ENCODE assay signal across 8 cellular contexts in genomic region chr10:75401569-75402485, GRCh38. TPM values are rescaled to one million over a fixed set of nuclear protein-coding genes. Genes with fewer than 3 reads are reported as not detected.
DNase-seq lines count a peak whose midpoint lies in the region; ATAC-seq and TF ChIP-seq lines count a peak whose summit lies in the region.

Gene ZNF503, minus strand, starts transcription at chr10:75401764. Its CDS starts 345 bp downstream, at chr10:75401419.

- H3K4me2 ChIP-seq in fibroblast of lung (ENCODE audit: extremely low read depth, insufficient read depth, low read length): peak within 1 kb of the TSS; percentile 97

- no peak within 1 kb of the TSS for H3K27ac Mint-ChIP-seq in activated CD8-positive, alpha-beta memory T cell treated with anti-CD3 and anti-CD28 coated beads, Interleukin-2, amount 10 ng/mL, durations not matched to agents 7 days and 5 days

- ATAC-seq in GM18868 (IDR thresholded peaks at IDR 0.05; ENCODE audit: unreplicated experiment) (peak; percentile 70), HG03159 (IDR thresholded peaks at IDR 0.05; ENCODE audit: unreplicated experiment) (peak; percentile 55)
- ATAC-seq in activated CD8-positive, alpha-beta memory T cell treated with anti-CD3 and anti-CD28 coated beads, Interleukin-2, amount 10 ng/mL, durations not matched to agents 7 days and 5 days: peak; percentile 54

- intact Hi-C loops in tibial artery (cut with DNase I; ENCODE audit: low total_unique reads): loop anchor here (5.0 kb wide), 1 partner anchor 260 kb away; no protein-coding TSS in a partner anchor

- peaks cover 2% of the 10 kb centered on the region for H3K4me1 ChIP-seq in fibroblast of lung (ENCODE audit: control insufficient read depth, extremely low read depth, insufficient read depth, low read length)
- peaks cover 43% of the 10 kb centered on the region for H3K4me1 ChIP-seq in mucosa of stomach (ENCODE audit: control insufficient read depth, insufficient read depth, low read length)
- peaks cover 0 to 31% (median 27%) of the 10 kb centered on the region in 4 donors for H3K4me1 ChIP-seq in tibial artery

- DNase-seq in Ammon's horn (ENCODE audit: low spot score): peak; percentile 97
- DNase-seq in NCI-H2227 (lab: John Stamatoyannopoulos, UW; ENCODE audit: unreplicated experiment): peak; percentile 95
- peak; percentile 67 for DNase-seq in activated CD8-positive, alpha-beta memory T cell treated with anti-CD3 and anti-CD28 coated beads, Interleukin-2, amount 10 ng/mL, durations not matched to agents 7 days and 5 days
- DNase-seq in fibroblast of lung (ENCODE audit: low read depth in 2 of 2): peak; percentile 98 to 99
- peak; percentile 98 to 99 for DNase-seq in tibial artery

- no peaks in the 10 kb centered on the region for H3K9me3 ChIP-seq in fibroblast of lung (ENCODE audit: control insufficient read depth, insufficient read depth, low read depth, low read length)
- no peaks in the 10 kb centered on the region for H3K9me3 ChIP-seq in mucosa of stomach (ENCODE audit: control insufficient read depth, low read length)
- H3K9me3 ChIP-seq in tibial artery: no peaks in the 10 kb centered on the region

- peak within 1 kb of the TSS; percentile 72 for H3K4me3 Mint-ChIP-seq in activated CD8-positive, alpha-beta memory T cell treated with anti-CD3 and anti-CD28 coated beads, Interleukin-2, amount 10 ng/mL, durations not matched to agents 7 days and 5 days

- peak within 1 kb of the TSS; percentile 95 for H3K27ac ChIP-seq in fibroblast of lung (ENCODE audit: insufficient read depth, low read length)
- H3K27ac ChIP-seq in tibial artery: peak within 1 kb of the TSS; percentile 93 to 97

- H3K27me3 Mint-ChIP-seq in activated CD8-positive, alpha-beta memory T cell treated with anti-CD3 and anti-CD28 coated beads, Interleukin-2, amount 10 ng/mL, durations not matched to agents 7 days and 5 days: peaks cover 75% of the 10 kb centered on the region

- CTCF ChIA-PET in activated CD8-positive, alpha-beta memory T cell treated with anti-CD3 and anti-CD28 coated beads, Interleukin-2, amount 10 ng/mL, durations not matched to agents 7 days and 5 days (lab: Charles Lee): interaction anchor here (0.5 to 1.8 kb wide), 3 partner anchors 28 to 1048 kb away, joined by 3 to 7 read pairs (median 3); no protein-coding TSS in a partner anchor

- no peaks in the 10 kb centered on the region for H4K20me1 ChIP-seq in fibroblast of lung (ENCODE audit: control insufficient read depth, extremely low read depth, insufficient read depth, low read length)

- H3K79me2 ChIP-seq in fibroblast of lung (ENCODE audit: control insufficient read depth, insufficient read depth, low read length): peaks cover 39% of the 10 kb centered on the region

- H2AFZ ChIP-seq in fibroblast of lung (ENCODE audit: low read length): peak within 1 kb of the TSS; percentile 92

- H3K36me3 ChIP-seq in fibroblast of lung (ENCODE audit: control insufficient read depth, insufficient read depth, low read length) (peaks cover 7% of the 10 kb centered on the region), mucosa of stomach (ENCODE audit: control insufficient read depth, insufficient read depth, low read length) (no peaks in the 10 kb centered on the region), tibial artery (peaks cover 15 to 25% (median 20%) of the 10 kb centered on the region in 3 donors)

- TF ChIP-seq CTCF in fibroblast of lung (conservative IDR thresholded peaks at IDR 0.05 in 1 of 2, IDR thresholded peaks at IDR 0.05 in 1 of 2; ENCODE audit: low read depth in 1 of 2, low read length in 2 of 2) (peak; percentile 14 to 31), tibial artery (IDR thresholded peaks at IDR 0.05) (peak; percentile 25 to 53)

- H3K36me3 Mint-ChIP-seq in activated CD8-positive, alpha-beta memory T cell treated with anti-CD3 and anti-CD28 coated beads, Interleukin-2, amount 10 ng/mL, durations not matched to agents 7 days and 5 days: no peaks in the 10 kb centered on the region

- peaks cover 25% of the 10 kb centered on the region for H3K4me1 Mint-ChIP-seq in activated CD8-positive, alpha-beta memory T cell treated with anti-CD3 and anti-CD28 coated beads, Interleukin-2, amount 10 ng/mL, durations not matched to agents 7 days and 5 days

- H3K9ac ChIP-seq in fibroblast of lung (ENCODE audit: insufficient read depth, low read length) (peak within 1 kb of the TSS; percentile 84), mucosa of stomach (ENCODE audit: low read length) (peak within 1 kb of the TSS; percentile 86)

- no peaks in the 10 kb centered on the region for H3K27me3 ChIP-seq in fibroblast of lung (ENCODE audit: control insufficient read depth, insufficient read depth, low read length)
- peaks cover 46% of the 10 kb centered on the region for H3K27me3 ChIP-seq in mucosa of stomach (ENCODE audit: control insufficient read depth, insufficient read depth, low read length)
- H3K27me3 ChIP-seq in tibial artery: no peaks in the 10 kb centered on the region

- H3K4me3 ChIP-seq in fibroblast of lung (replicated peaks in 1 of 4; ENCODE audit: control extremely low read depth in 1 of 4, insufficient read depth in 1 of 4, low read depth in 3 of 4, low read length in 4 of 4) (peak within 1 kb of the TSS; percentile 79 to 98 (median 92)), mucosa of stomach (ENCODE audit: low read length) (peak within 1 kb of the TSS; percentile 84), tibial artery (peak within 1 kb of the TSS; percentile 88 to 92)

- no peaks in the 10 kb centered on the region for H3K9me3 Mint-ChIP-seq in activated CD8-positive, alpha-beta memory T cell treated with anti-CD3 and anti-CD28 coated beads, Interleukin-2, amount 10 ng/mL, durations not matched to agents 7 days and 5 days (ENCODE audit: low read depth)

RNA-seq across cellular contexts. Expression of gene ZNF503, which starts in this region (rescaled TPM):
- total RNA-seq in activated CD8-positive, alpha-beta memory T cell treated with anti-CD3 and anti-CD28 coated beads, Interleukin-2, amount 10 ng/mL, durations not matched to agents 7 days and 5 days: under 1 TPM; 0.35 to 0.80 TPM
- total RNA-seq in fibroblast of lung: 7.1 and 8.2 TPM in 2 replicates
- polyA plus RNA-seq in fibroblast of lung: 3.4 and 4.9 TPM in 2 replicates
- polyA plus RNA-seq in fibroblast of lung (2012): 17.7 and 24.0 TPM in 2 replicates
- polyA minus RNA-seq in fibroblast of lung (ENCODE audit: low replicate concordance): 2.0 and 4.0 TPM in 2 replicates

Comparison
In these comparisons a context has a peak if more than half of its experiments do, and no peak if none do; other contexts are left out.
1. Peak in every context shown above with its lines: DNase-seq, ATAC-seq, H3K4me3 ChIP-seq and H3K27ac ChIP-seq.
2. Peak in DNase-seq and ATAC-seq in activated CD8-positive, alpha-beta memory T cell treated with anti-CD3 and anti-CD28 coated beads, Interleukin-2, amount 10 ng/mL, durations not matched to agents 7 days and 5 days; RNA of the gene not detected or under 1 TPM.